Comparison of ENCODE assay signal across 12 cellular contexts in genomic region chr1:25727026-25727818, GRCh38.
DNase-seq lines count a peak whose midpoint lies in the region; ATAC-seq and TF ChIP-seq lines count a peak whose summit lies in the region.
"Had no signal": no experiment of that assay in that cellular context is flagged by ENCODE, and none has a peak within 500 bp of the region (broad histone marks: within the 10 kb centered on the region; RNA-seq: fewer than 3 reads in every experiment).

No MANE protein-coding gene starts in this region.

- intact Hi-C loops in activated CD4-positive, alpha-beta T cell treated with anti-CD3 and anti-CD28 coated beads for 36 hours (cut with DNase I, micrococcal nuclease): no loop called here
- intact Hi-C loops in Right ventricle myocardium inferior (cut with DNase I): no loop called here
- intact Hi-C loops in transverse colon (cut with DNase I; ENCODE audit: low total_unique reads): no loop called here

- DNase-seq in activated CD4-positive, alpha-beta T cell treated with anti-CD3 and anti-CD28 coated beads for 36 hours: no peak
- no peak for DNase-seq in activated CD4-positive, alpha-beta T cell treated with anti-CD3 and anti-CD28 coated beads, Interleukin-2, amount 10 ng/mL, durations not matched to agents 7 days and 5 days
- DNase-seq in Right ventricle myocardium inferior (ENCODE audit: missing footprints) (no peak), transverse colon (no peak), DMS 273 (lab: John Stamatoyannopoulos, UW; ENCODE audit: unreplicated experiment) (no peak)
- DNase-seq in naive thymus-derived CD8-positive, alpha-beta T cell: no peak
- DNase-seq in effector memory CD4-positive, alpha-beta T cell: no peak
- DNase-seq: activated CD8-positive, alpha-beta memory T cell treated with anti-CD3 and anti-CD28 coated beads, Interleukin-2, amount 10 ng/mL, durations not matched to agents 7 days and 5 days; NCI-H510A had no signal

- H3K9me3 ChIP-seq in transverse colon: no peaks in the 10 kb centered on the region
- H3K9me3 ChIP-seq in effector memory CD4-positive, alpha-beta T cell (ENCODE audit: control insufficient read depth, low read length): no peaks in the 10 kb centered on the region
- H3K9me3 ChIP-seq: thoracic aorta had no signal

- H3K27me3 ChIP-seq in transverse colon: no peaks in the 10 kb centered on the region
- H3K27me3 ChIP-seq in effector memory CD4-positive, alpha-beta T cell (replicated peaks; ENCODE audit: control insufficient read depth, insufficient read depth, low read length, poor library complexity, severe bottlenecking): no peaks in the 10 kb centered on the region

- CTCF ChIA-PET in activated CD4-positive, alpha-beta T cell treated with anti-CD3 and anti-CD28 coated beads for 36 hours (lab: Charles Lee): interaction anchor here (1.0 to 1.1 kb wide), 2 partner anchors 15 to 49 kb away, joined by 3 to 4 read pairs; no protein-coding TSS in a partner anchor
- CTCF ChIA-PET in activated CD4-positive, alpha-beta T cell treated with anti-CD3 and anti-CD28 coated beads, Interleukin-2, amount 10 ng/mL, durations not matched to agents 7 days and 5 days (lab: Charles Lee): interaction anchor here (0.6 to 3.2 kb wide), 6 partner anchors 10 to 668 kb away, joined by 3 to 12 read pairs (median 4); no protein-coding TSS in a partner anchor

- peaks cover 77% of the 10 kb centered on the region for H3K4me1 Mint-ChIP-seq in activated CD4-positive, alpha-beta T cell treated with anti-CD3 and anti-CD28 coated beads for 36 hours
- H3K4me1 Mint-ChIP-seq in activated CD4-positive, alpha-beta T cell treated with anti-CD3 and anti-CD28 coated beads, Interleukin-2, amount 10 ng/mL, durations not matched to agents 7 days and 5 days: peaks cover 46% of the 10 kb centered on the region
- H3K4me1 Mint-ChIP-seq in naive thymus-derived CD8-positive, alpha-beta T cell: peaks cover 48 to 94% (median 81%) of the 10 kb centered on the region in 4 donors

- no peaks in the 10 kb centered on the region for H3K27me3 Mint-ChIP-seq in activated CD4-positive, alpha-beta T cell treated with anti-CD3 and anti-CD28 coated beads for 36 hours
- H3K27me3 Mint-ChIP-seq in activated CD4-positive, alpha-beta T cell treated with anti-CD3 and anti-CD28 coated beads, Interleukin-2, amount 10 ng/mL, durations not matched to agents 7 days and 5 days: peaks cover 12% of the 10 kb centered on the region
- H3K27me3 Mint-ChIP-seq in naive thymus-derived CD8-positive, alpha-beta T cell: peaks cover 0 to 15% (median 0%) of the 10 kb centered on the region in 5 donors

- no peaks in the 10 kb centered on the region for H3K9me3 Mint-ChIP-seq in activated CD4-positive, alpha-beta T cell treated with anti-CD3 and anti-CD28 coated beads for 36 hours (ENCODE audit: low read depth)
- no peaks in the 10 kb centered on the region for H3K9me3 Mint-ChIP-seq in activated CD4-positive, alpha-beta T cell treated with anti-CD3 and anti-CD28 coated beads, Interleukin-2, amount 10 ng/mL, durations not matched to agents 7 days and 5 days
- H3K9me3 Mint-ChIP-seq in naive thymus-derived CD8-positive, alpha-beta T cell: no peaks in the 10 kb centered on the region

- H3K4me3 ChIP-seq in transverse colon: no peak overlapping the region
- no peak overlapping the region for H3K4me3 ChIP-seq in effector memory CD4-positive, alpha-beta T cell (ENCODE audit: insufficient read depth, low read depth, low read length, poor library complexity, severe bottlenecking)
- H3K4me3 ChIP-seq: thoracic aorta had no signal

- TF ChIP-seq CTCF in transverse colon (IDR thresholded peaks at IDR 0.05): no peak

- POLR2A ChIA-PET in activated CD4-positive, alpha-beta T cell treated with anti-CD3 and anti-CD28 coated beads for 36 hours (lab: Charles Lee): interaction anchor here (0.7 kb wide), 1 partner anchor 161 kb away, joined by 3 read pairs; no protein-coding TSS in a partner anchor
- POLR2A ChIA-PET in activated CD4-positive, alpha-beta T cell treated with anti-CD3 and anti-CD28 coated beads, Interleukin-2, amount 10 ng/mL, durations not matched to agents 7 days and 5 days (lab: Charles Lee): no interaction called here
- POLR2A ChIA-PET in naive thymus-derived CD8-positive, alpha-beta T cell (lab: Charles Lee): interaction anchor here (0.7 kb wide), 1 partner anchor 28 kb away, joined by 6 read pairs; no protein-coding TSS in a partner anchor

- peak overlapping the region; percentile 25 to 70 (median 44) for H3K27ac ChIP-seq in transverse colon
- H3K27ac ChIP-seq in effector memory CD4-positive, alpha-beta T cell (ENCODE audit: insufficient read depth, low read length, poor library complexity, severe bottlenecking): no peak overlapping the region
- H3K27ac ChIP-seq: 22Rv1 had no signal

- H3K36me3 Mint-ChIP-seq in activated CD4-positive, alpha-beta T cell treated with anti-CD3 and anti-CD28 coated beads for 36 hours (ENCODE audit: low read depth): peaks cover 2% of the 10 kb centered on the region
- peaks cover 7% of the 10 kb centered on the region for H3K36me3 Mint-ChIP-seq in activated CD4-positive, alpha-beta T cell treated with anti-CD3 and anti-CD28 coated beads, Interleukin-2, amount 10 ng/mL, durations not matched to agents 7 days and 5 days (ENCODE audit: low read depth)
- H3K36me3 Mint-ChIP-seq in naive thymus-derived CD8-positive, alpha-beta T cell: peaks cover 0 to 22% (median 9%) of the 10 kb centered on the region in 3 donors

- H3K36me3 ChIP-seq in transverse colon: no peaks in the 10 kb centered on the region
- no peaks in the 10 kb centered on the region for H3K36me3 ChIP-seq in effector memory CD4-positive, alpha-beta T cell (ENCODE audit: control insufficient read depth, insufficient read depth, low read length)
- H3K36me3 ChIP-seq: thoracic aorta had no signal

- no peak overlapping the region for H3K4me3 Mint-ChIP-seq in activated CD4-positive, alpha-beta T cell treated with anti-CD3 and anti-CD28 coated beads for 36 hours
- H3K4me3 Mint-ChIP-seq in activated CD4-positive, alpha-beta T cell treated with anti-CD3 and anti-CD28 coated beads, Interleukin-2, amount 10 ng/mL, durations not matched to agents 7 days and 5 days: no peak overlapping the region
- peak overlapping the region in 6 of 10 donors; percentile 8 to 78 (median 52) for H3K4me3 Mint-ChIP-seq in naive thymus-derived CD8-positive, alpha-beta T cell
- H3K4me3 Mint-ChIP-seq: activated CD8-positive, alpha-beta memory T cell treated with anti-CD3 and anti-CD28 coated beads, Interleukin-2, amount 10 ng/mL, durations not matched to agents 7 days and 5 days had no signal

- no peak for TF ChIP-seq POLR2A in transverse colon (IDR thresholded peaks at IDR 0.05)

- H3K4me1 ChIP-seq in transverse colon: peaks cover 7 to 39% (median 23%) of the 10 kb centered on the region in 4 donors
- peaks cover 18% of the 10 kb centered on the region for H3K4me1 ChIP-seq in effector memory CD4-positive, alpha-beta T cell (ENCODE audit: control insufficient read depth, insufficient read depth, low read length, poor library complexity, severe bottlenecking)

- ATAC-seq in activated CD4-positive, alpha-beta T cell treated with anti-CD3 and anti-CD28 coated beads for 36 hours: no peak
- peak; percentile 11 for ATAC-seq in Right ventricle myocardium inferior
- no peak for ATAC-seq in naive thymus-derived CD8-positive, alpha-beta T cell
- ATAC-seq in HG02884 (IDR thresholded peaks at IDR 0.05; ENCODE audit: unreplicated experiment): no peak
- ATAC-seq: activated CD8-positive, alpha-beta memory T cell treated with anti-CD3 and anti-CD28 coated beads, Interleukin-2, amount 10 ng/mL, durations not matched to agents 7 days and 5 days had no signal

- 57 to 68% methylated on average over 6 to 11 of the region's 12 CpGs for WGBS in transverse colon (ENCODE audit: low coverage in 1 of 2), 2 donors

- TF ChIP-seq EP300 in transverse colon (IDR thresholded peaks at IDR 0.05; ENCODE audit: low read depth): no peak

- in situ Hi-C loops in transverse colon (cut with MboI; ENCODE audit: low pct_ligation_motif_present in 1 of 4, low pct_unique_long_range_greater_than_20kb in 1 of 4, low sequenced_read_pairs in 3 of 4): no loop called here

- peak overlapping the region; percentile 32 for H3K27ac Mint-ChIP-seq in activated CD4-positive, alpha-beta T cell treated with anti-CD3 and anti-CD28 coated beads for 36 hours
- H3K27ac Mint-ChIP-seq in activated CD4-positive, alpha-beta T cell treated with anti-CD3 and anti-CD28 coated beads, Interleukin-2, amount 10 ng/mL, durations not matched to agents 7 days and 5 days: no peak overlapping the region
- H3K27ac Mint-ChIP-seq in naive thymus-derived CD8-positive, alpha-beta T cell: peak overlapping the region in 8 of 10 donors; percentile 9 to 89 (median 56)
- H3K27ac Mint-ChIP-seq: activated CD8-positive, alpha-beta memory T cell treated with anti-CD3 and anti-CD28 coated beads, Interleukin-2, amount 10 ng/mL, durations not matched to agents 7 days and 5 days had no signal

Comparison
In these comparisons a context has a peak if more than half of its experiments do, and no peak if none do; other contexts are left out.
1. H3K4me3 Mint-ChIP-seq: peak in naive thymus-derived CD8-positive, alpha-beta T cell (6 of 10); none in activated CD4-positive, alpha-beta T cell treated with anti-CD3 and anti-CD28 coated beads for 36 hours (single experiment) and activated CD4-positive, alpha-beta T cell treated with anti-CD3 and anti-CD28 coated beads, Interleukin-2, amount 10 ng/mL, durations not matched to agents 7 days and 5 days (single experiment).